Comparison of ENCODE assay signal across 8 cellular contexts in genomic region chr9:105693435-105694275, GRCh38. TPM values are rescaled to one million over a fixed set of nuclear protein-coding genes. Genes with fewer than 3 reads are reported as not detected.
DNase-seq lines count a peak whose midpoint lies in the region; ATAC-seq and TF ChIP-seq lines count a peak whose summit lies in the region.

No MANE protein-coding gene starts in this region.

- H3K36me3 ChIP-seq in brain microvascular endothelial cell (replicated peaks) (no peaks in the 10 kb centered on the region), uterus (no peaks in the 10 kb centered on the region)

- no peaks in the 10 kb centered on the region for H3K4me1 ChIP-seq in uterus

- in situ Hi-C loops in brain microvascular endothelial cell (cut with HindIII; ENCODE audit: low pct_ligation_motif_present, low sequenced_read_pairs), result no loop called here

- H3K27ac ChIP-seq in brain microvascular endothelial cell, result no peak overlapping the region
- peak overlapping the region in 1 of 2 donors; percentile 58 for H3K27ac ChIP-seq in uterus

- no peaks in the 10 kb centered on the region for H3K9me3 ChIP-seq in uterus

- intact Hi-C loops in uterus (cut with DNase I; ENCODE audit: low total_unique reads), result no loop called here

- ATAC-seq in GM18499 (IDR thresholded peaks at IDR 0.05; ENCODE audit: insufficient read depth, unreplicated experiment), result peak; percentile 26
- ATAC-seq in HG02884 (IDR thresholded peaks at IDR 0.05; ENCODE audit: unreplicated experiment), result peak; percentile 24

- TF ChIP-seq POLR2A in uterus (IDR thresholded peaks at IDR 0.05), result no peak

- H3K27me3 ChIP-seq in brain microvascular endothelial cell (replicated peaks) (no peaks in the 10 kb centered on the region), uterus (peaks cover 0 to 9% of the 10 kb centered on the region in 2 donors)

- DNase-seq in Ammon's horn (ENCODE audit: low spot score), result peak; percentile 23
- DNase-seq in NCI-H82 (lab: John Stamatoyannopoulos, UW), result peak; percentile 50
- no peak for DNase-seq in brain microvascular endothelial cell
- DNase-seq in lung microvascular endothelial cell (ENCODE audit: low read depth in 2 of 2), result peak; percentile 7 to 13
- no peak for DNase-seq in uterus
- DNase-seq in COLO668 (lab: John Stamatoyannopoulos, UW; ENCODE audit: unreplicated experiment), result no peak

- TF ChIP-seq CTCF in brain microvascular endothelial cell (IDR thresholded peaks at IDR 0.05; ENCODE audit: low read depth, low read length, missing control alignments), result no peak
- no peak for TF ChIP-seq CTCF in uterus (IDR thresholded peaks at IDR 0.05)

- H3K4me3 ChIP-seq in brain microvascular endothelial cell (ENCODE audit: low read depth, low read length), result peak overlapping the region; percentile 62
- H3K4me3 ChIP-seq in uterus, result peak overlapping the region; percentile 57 to 83

RNA-seq across cellular contexts. Expression of gene TMEM38B, which starts 0.7 kb away (rescaled TPM):
- 5.0 and 6.3 TPM in 2 replicates for total RNA-seq in lung microvascular endothelial cell
- 10 to 100 TPM in 3 of 4 donors, 1 to 10 TPM in 1; 4.4 to 24.3 (median 17.1) TPM for total RNA-seq in uterus

RNA-seq across cellular contexts. Expression of gene TAL2, which starts 31.4 kb away (rescaled TPM):
- total RNA-seq in lung microvascular endothelial cell (not detected in 2 replicates), uterus (under 1 TPM in 1 of 4 donors, not detected in 3; 0.55 TPM)

Comparison
In these comparisons a context has a peak if more than half of its experiments do, and no peak if none do; other contexts are left out.
1. DNase-seq: peak in Ammon's horn (single experiment), NCI-H82 (single experiment) and lung microvascular endothelial cell (2 of 2); none in brain microvascular endothelial cell (single experiment), uterus (0 of 2) and COLO668 (single experiment).